8 cellular contexts compared by ENCODE assay signal in the genomic region with DNA sequence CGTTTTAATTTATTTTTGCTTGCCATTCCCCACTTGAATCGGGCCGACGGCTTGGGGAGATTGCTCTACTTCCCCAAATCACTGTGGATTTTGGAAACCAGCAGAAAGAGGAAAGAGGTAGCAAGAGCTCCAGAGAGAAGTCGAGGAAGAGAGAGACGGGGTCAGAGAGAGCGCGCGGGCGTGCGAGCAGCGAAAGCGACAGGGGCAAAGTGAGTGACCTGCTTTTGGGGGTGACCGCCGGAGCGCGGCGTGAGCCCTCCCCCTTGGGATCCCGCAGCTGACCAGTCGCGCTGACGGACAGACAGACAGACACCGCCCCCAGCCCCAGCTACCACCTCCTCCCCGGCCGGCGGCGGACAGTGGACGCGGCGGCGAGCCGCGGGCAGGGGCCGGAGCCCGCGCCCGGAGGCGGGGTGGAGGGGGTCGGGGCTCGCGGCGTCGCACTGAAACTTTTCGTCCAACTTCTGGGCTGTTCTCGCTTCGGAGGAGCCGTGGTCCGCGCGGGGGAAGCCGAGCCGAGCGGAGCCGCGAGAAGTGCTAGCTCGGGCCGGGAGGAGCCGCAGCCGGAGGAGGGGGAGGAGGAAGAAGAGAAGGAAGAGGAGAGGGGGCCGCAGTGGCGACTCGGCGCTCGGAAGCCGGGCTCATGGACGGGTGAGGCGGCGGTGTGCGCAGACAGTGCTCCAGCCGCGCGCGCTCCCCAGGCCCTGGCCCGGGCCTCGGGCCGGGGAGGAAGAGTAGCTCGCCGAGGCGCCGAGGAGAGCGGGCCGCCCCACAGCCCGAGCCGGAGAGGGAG. TPM values are rescaled to one million over a fixed set of nuclear protein-coding genes. Genes with fewer than 3 reads are reported as not detected.
DNase-seq lines count a peak whose midpoint lies in the region; ATAC-seq and TF ChIP-seq lines count a peak whose summit lies in the region.

No MANE protein-coding gene starts in this region.

- H3K36me3 Mint-ChIP-seq in activated CD8-positive, alpha-beta memory T cell treated with anti-CD3 and anti-CD28 coated beads, Interleukin-2, amount 10 ng/mL, durations not matched to agents 7 days and 5 days: peaks cover 5% of the 10 kb centered on the region

- peak; percentile 22 for ATAC-seq in activated CD8-positive, alpha-beta memory T cell treated with anti-CD3 and anti-CD28 coated beads, Interleukin-2, amount 10 ng/mL, durations not matched to agents 7 days and 5 days

- H3K27me3 Mint-ChIP-seq in activated CD8-positive, alpha-beta memory T cell treated with anti-CD3 and anti-CD28 coated beads, Interleukin-2, amount 10 ng/mL, durations not matched to agents 7 days and 5 days: peaks cover under 1% of the 10 kb centered on the region

- no peaks in the 10 kb centered on the region for H3K9me3 Mint-ChIP-seq in activated CD8-positive, alpha-beta memory T cell treated with anti-CD3 and anti-CD28 coated beads, Interleukin-2, amount 10 ng/mL, durations not matched to agents 7 days and 5 days (ENCODE audit: low read depth)

- H3K4me1 Mint-ChIP-seq in activated CD8-positive, alpha-beta memory T cell treated with anti-CD3 and anti-CD28 coated beads, Interleukin-2, amount 10 ng/mL, durations not matched to agents 7 days and 5 days: peaks cover 38% of the 10 kb centered on the region

- no peak for TF ChIP-seq CTCF in epithelial cell of proximal tubule (conservative IDR thresholded peaks at IDR 0.05; ENCODE audit: low read depth, low read length)

- CTCF ChIA-PET in activated CD8-positive, alpha-beta memory T cell treated with anti-CD3 and anti-CD28 coated beads, Interleukin-2, amount 10 ng/mL, durations not matched to agents 7 days and 5 days (lab: Charles Lee): interaction anchor here (0.8 to 4.5 kb wide), 32 partner anchors 8 to 476 kb away, joined by 3 to 100 read pairs (median 5); partner anchors contain the start of genes GTPBP2, HSP90AB1 and MRPS18A

- peak overlapping the region; percentile 84 for H3K27ac Mint-ChIP-seq in activated CD8-positive, alpha-beta memory T cell treated with anti-CD3 and anti-CD28 coated beads, Interleukin-2, amount 10 ng/mL, durations not matched to agents 7 days and 5 days

- H3K4me3 Mint-ChIP-seq in activated CD8-positive, alpha-beta memory T cell treated with anti-CD3 and anti-CD28 coated beads, Interleukin-2, amount 10 ng/mL, durations not matched to agents 7 days and 5 days: peak overlapping the region; percentile 94

- TF ChIP-seq POLR2A in GM15510 (IDR thresholded peaks at IDR 0.05; ENCODE audit: borderline replicate concordance, extremely low read depth, insufficient read length): peak; percentile 48

- DNase-seq in A172 (ENCODE audit: low spot score) (peak; percentile 55), NCI-H226 (peak; percentile 59), epithelial cell of proximal tubule (ENCODE audit: low read depth) (no peak), midbrain (lab: John Stamatoyannopoulos, UW) (peak; percentile 36), substantia nigra (lab: John Stamatoyannopoulos, UW) (peak in 35 of 49 donors; percentile 16 to 69 (median 44)), cerebellar nuclear complex (lab: John Stamatoyannopoulos, UW) (no peak)
- DNase-seq in activated CD8-positive, alpha-beta memory T cell treated with anti-CD3 and anti-CD28 coated beads, Interleukin-2, amount 10 ng/mL, durations not matched to agents 7 days and 5 days: peak; percentile 69

- H3K4me3 ChIP-seq in epithelial cell of proximal tubule (ENCODE audit: low read depth, low read length): peak overlapping the region; percentile 62

- H3K27ac ChIP-seq in substantia nigra (ENCODE audit: low read depth, low read length, poor library complexity, severe bottlenecking): peak overlapping the region; percentile 59

RNA-seq across cellular contexts. Expression of gene VEGFA, which starts 0.6 kb away (rescaled TPM):
- 29.0 and 35.2 TPM in 2 replicates for total RNA-seq in A172 (2014; rRNA removed; shearing (Covaris generic))
- total RNA-seq in activated CD8-positive, alpha-beta memory T cell treated with anti-CD3 and anti-CD28 coated beads, Interleukin-2, amount 10 ng/mL, durations not matched to agents 7 days and 5 days: 10 to 100 TPM; 27.8 to 29.0 TPM
- total RNA-seq in epithelial cell of proximal tubule: 103 and 120 TPM in 2 replicates

Comparison
In these comparisons a context has a peak if more than half of its experiments do, and no peak if none do; other contexts are left out.
1. DNase-seq: peak in A172 (single experiment), NCI-H226 (single experiment), activated CD8-positive, alpha-beta memory T cell treated with anti-CD3 and anti-CD28 coated beads, Interleukin-2, amount 10 ng/mL, durations not matched to agents 7 days and 5 days (single experiment), midbrain (single experiment) and substantia nigra (35 of 49); none in epithelial cell of proximal tubule (single experiment) and cerebellar nuclear complex (0 of 2).